9 cellular contexts compared by ENCODE assay signal in the genomic region with DNA sequence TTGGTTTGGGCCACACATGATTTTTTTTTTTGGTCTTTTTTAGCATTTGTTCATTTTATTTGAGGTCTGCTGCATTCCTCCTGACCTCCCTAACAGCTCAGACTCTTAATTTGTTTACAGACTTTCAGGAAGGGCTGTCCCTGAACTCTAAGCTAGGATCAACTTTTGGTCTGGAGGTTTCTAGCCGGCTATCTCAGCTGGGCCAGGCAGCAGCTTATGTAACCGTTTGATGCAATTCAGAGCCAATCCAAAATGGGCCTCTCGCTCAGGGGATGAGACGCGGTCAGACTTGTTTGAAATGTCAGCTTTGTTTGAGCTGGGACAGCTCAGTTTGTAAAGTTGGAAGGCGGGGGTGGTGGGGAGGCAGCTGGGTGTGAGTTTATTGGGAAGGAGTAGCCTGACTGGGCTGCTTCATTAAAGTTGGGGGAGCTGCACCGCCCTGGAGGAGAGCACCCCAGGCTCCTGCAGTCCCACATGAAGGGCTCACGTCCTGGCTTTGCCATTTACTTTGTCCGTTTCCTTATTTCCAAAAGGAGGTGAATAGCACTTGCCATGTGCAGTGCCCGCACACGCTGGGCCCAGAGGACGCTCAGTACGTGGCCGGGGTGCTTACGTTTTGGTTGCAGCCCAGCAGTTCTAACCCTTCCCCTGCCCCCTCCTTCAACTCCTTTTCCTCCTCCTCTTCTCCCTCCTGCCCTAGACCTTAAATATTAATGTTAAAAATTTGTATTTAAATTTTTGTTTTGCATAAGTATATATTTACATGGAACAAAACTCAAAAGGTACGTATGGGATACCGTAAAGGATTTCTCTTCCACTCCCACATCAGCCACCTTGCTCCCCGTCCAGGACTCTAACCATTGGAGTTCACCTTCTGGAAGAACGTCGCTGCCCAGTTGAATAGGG.
DNase-seq lines count a peak whose midpoint lies in the region; ATAC-seq and TF ChIP-seq lines count a peak whose summit lies in the region.
"Had no signal": no experiment of that assay in that cellular context is flagged by ENCODE, and none has a peak within 500 bp of the region (broad histone marks: within the 10 kb centered on the region; RNA-seq: fewer than 3 reads in every experiment).

No MANE protein-coding gene starts in this region.

- CTCF ChIA-PET in T-cell (lab: Charles Lee), result interaction anchor here (0.6 to 1.0 kb wide), 3 partner anchors 31 to 890 kb away, joined by 3 read pairs; no protein-coding TSS in a partner anchor

- H3K9me3 Mint-ChIP-seq in neural progenitor cell (no peaks in the 10 kb centered on the region), T-cell (no peaks in the 10 kb centered on the region)

- in situ Hi-C loops in KBM-7 (cut with MboI; ENCODE audit: low pct_unique_long_range_greater_than_20kb, low sequenced_read_pairs), result no loop called here

- ATAC-seq in gastroesophageal sphincter, result peak; percentile 39
- no peak for ATAC-seq in GM19035 (IDR thresholded peaks at IDR 0.05; ENCODE audit: unreplicated experiment)
- ATAC-seq in GM18502 (IDR thresholded peaks at IDR 0.05; ENCODE audit: poor library complexity, unreplicated experiment), result no peak
- ATAC-seq in T-cell (replicated peaks in 1 of 4), result no peak

- TF ChIP-seq CTCF in AG10803 (conservative IDR thresholded peaks at IDR 0.05; ENCODE audit: low read length) (no peak), gastroesophageal sphincter (IDR thresholded peaks at IDR 0.05) (no peak), neural progenitor cell (IDR thresholded peaks at IDR 0.05) (no peak)

- H2AFZ ChIP-seq in neural progenitor cell (replicated peaks), result no peak overlapping the region

- H3K36me3 Mint-ChIP-seq in neural progenitor cell (no peaks in the 10 kb centered on the region), T-cell (peaks cover 28% of the 10 kb centered on the region)

- peaks cover 15% of the 10 kb centered on the region for H3K4me1 ChIP-seq in SJCRH30
- peaks cover 0 to 37% (median 17%) of the 10 kb centered on the region in 3 donors for H3K4me1 ChIP-seq in gastroesophageal sphincter
- peaks cover 36% of the 10 kb centered on the region for H3K4me1 ChIP-seq in neural progenitor cell

- peaks cover 9% of the 10 kb centered on the region for H3F3A ChIP-seq in neural progenitor cell (ENCODE audit: low read depth)

- H3K27me3 Mint-ChIP-seq in neural progenitor cell (ENCODE audit: insufficient read depth, low read depth) (peaks cover 6% of the 10 kb centered on the region), T-cell (no peaks in the 10 kb centered on the region)

- DNase-seq in AG10803 (ENCODE audit: low read depth) (peak; percentile 60), SJCRH30 (peak; percentile 35 to 44), neural progenitor cell (ENCODE audit: low spot score) (peak; percentile 45), KBM-7 (no peak), T-cell (no peak)
- DNase-seq: COR-L47 had no signal

- no peak overlapping the region for H3K9ac ChIP-seq in neural progenitor cell

- H3K27ac Mint-ChIP-seq in neural progenitor cell, result peak overlapping the region; percentile 95
- no peak overlapping the region for H3K27ac Mint-ChIP-seq in T-cell

- H3K27me3 ChIP-seq in SJCRH30, result no peaks in the 10 kb centered on the region
- no peaks in the 10 kb centered on the region for H3K27me3 ChIP-seq in gastroesophageal sphincter
- no peaks in the 10 kb centered on the region for H3K27me3 ChIP-seq in neural progenitor cell

- H4K20me1 ChIP-seq in neural progenitor cell (ENCODE audit: low read depth), result peaks cover 2% of the 10 kb centered on the region

- TF ChIP-seq POLR2A in gastroesophageal sphincter (IDR thresholded peaks at IDR 0.05), result no peak

- no peak overlapping the region for H3K27ac ChIP-seq in SJCRH30
- peak overlapping the region in 3 of 4 donors; percentile 1 to 57 (median 54) for H3K27ac ChIP-seq in gastroesophageal sphincter
- no peak overlapping the region for H3K27ac ChIP-seq in neural progenitor cell

- H3K9me3 ChIP-seq in SJCRH30 (replicated peaks), result no peaks in the 10 kb centered on the region
- H3K9me3 ChIP-seq in gastroesophageal sphincter, result no peaks in the 10 kb centered on the region
- H3K9me3 ChIP-seq in neural progenitor cell (ENCODE audit: low read depth), result no peaks in the 10 kb centered on the region

- TF ChIP-seq EP300 in gastroesophageal sphincter (IDR thresholded peaks at IDR 0.05), result no peak

- H3K4me1 Mint-ChIP-seq in neural progenitor cell (peaks cover 49% of the 10 kb centered on the region), T-cell (peaks cover 19 to 32% (median 20%) of the 10 kb centered on the region in 3 donors)

- H3K4me3 Mint-ChIP-seq in neural progenitor cell (no peak overlapping the region), T-cell (no peak overlapping the region)

- H3K4me2 ChIP-seq in neural progenitor cell, result no peak overlapping the region

- POLR2A ChIA-PET in T-cell (lab: Charles Lee), result interaction anchor here in 1 of 2 donors (0.6 kb wide), 1 partner anchor 563 kb away, joined by 5 read pairs; no protein-coding TSS in a partner anchor

- WGBS in gastroesophageal sphincter (ENCODE audit: low coverage in 1 of 2), 2 donors, result 54 to 78% methylated on average over 13 to 19 of the region's 20 CpGs

- H3K4me3 ChIP-seq in AG10803 (ENCODE audit: low read length) (no peak overlapping the region), SJCRH30 (no peak overlapping the region), gastroesophageal sphincter (no peak overlapping the region), neural progenitor cell (no peak overlapping the region)

- H3K79me2 ChIP-seq in neural progenitor cell (ENCODE audit: low read depth), result no peaks in the 10 kb centered on the region

- H3K36me3 ChIP-seq in SJCRH30, result no peaks in the 10 kb centered on the region
- no peaks in the 10 kb centered on the region for H3K36me3 ChIP-seq in gastroesophageal sphincter
- H3K36me3 ChIP-seq in neural progenitor cell, result no peaks in the 10 kb centered on the region

Comparison
In these comparisons a context has a peak if more than half of its experiments do, and no peak if none do; other contexts are left out.
1. DNase-seq: peak in AG10803 (single experiment), SJCRH30 (2 of 2) and neural progenitor cell (single experiment); none in KBM-7 (single experiment) and T-cell (0 of 34).
2. H3K27ac ChIP-seq: peak in gastroesophageal sphincter (3 of 4); none in SJCRH30 (single experiment) and neural progenitor cell (single experiment).